Comparison of ENCODE assay signal across 14 cellular contexts in genomic region chr7:158126661-158127060, GRCh38.
DNase-seq lines count a peak whose midpoint lies in the region; ATAC-seq, FAIRE-seq and TF ChIP-seq lines count a peak whose summit lies in the region.
"Had no signal": no experiment of that assay in that cellular context is flagged by ENCODE, and none has a peak within 500 bp of the region (broad histone marks: within the 10 kb centered on the region; RNA-seq: fewer than 3 reads in every experiment).

No MANE protein-coding gene starts in this region.

- FAIRE-seq in kidney (lab: Jason Lieb, UNC), result no peak
- FAIRE-seq: A204.1, G401.6, GM12891 had no signal

- no peak for TF ChIP-seq POLR2A in heart left ventricle (IDR thresholded peaks at IDR 0.05)
- TF ChIP-seq POLR2A in spleen (IDR thresholded peaks at IDR 0.05), result no peak

- H3K36me3 ChIP-seq in left ventricle myocardium inferior, result no peaks in the 10 kb centered on the region
- H3K36me3 ChIP-seq in heart left ventricle, result no peaks in the 10 kb centered on the region
- H3K36me3 ChIP-seq in kidney (ENCODE audit: control insufficient read depth in 1 of 2, insufficient read depth in 2 of 2, low read length in 2 of 2), result no peaks in the 10 kb centered on the region
- H3K36me3 ChIP-seq in spleen, result no peaks in the 10 kb centered on the region

- H3K27me3 ChIP-seq in left ventricle myocardium inferior (ENCODE audit: low read depth) (no peaks in the 10 kb centered on the region), heart left ventricle (no peaks in the 10 kb centered on the region), spleen (replicated peaks in 1 of 7) (no peaks in the 10 kb centered on the region)

- intact Hi-C loops in left ventricle myocardium inferior (cut with micrococcal nuclease), result no loop called here
- intact Hi-C loops in heart left ventricle (cut with DNase I), result no loop called here
- intact Hi-C loops in kidney (cut with DNase I), result no loop called here
- intact Hi-C loops in spleen (cut with DNase I; ENCODE audit: low total_unique reads), result no loop called here

- H3K27ac ChIP-seq in left ventricle myocardium inferior (replicated peaks), result peak overlapping the region; percentile 30
- no peak overlapping the region for H3K27ac ChIP-seq in heart left ventricle
- no peak overlapping the region for H3K27ac ChIP-seq in kidney (ENCODE audit: low read depth in 2 of 2, low read length in 2 of 2)
- no peak overlapping the region for H3K27ac ChIP-seq in spleen

- TF ChIP-seq CTCF in left ventricle myocardium inferior (IDR thresholded peaks at IDR 0.05; ENCODE audit: borderline replicate concordance) (no peak), heart left ventricle (IDR thresholded peaks at IDR 0.05) (no peak), kidney (IDR thresholded peaks at IDR 0.05; ENCODE audit: borderline replicate concordance, extremely low read depth, insufficient read depth) (no peak), spleen (IDR thresholded peaks at IDR 0.05 in 8 of 11, conservative IDR thresholded peaks at IDR 0.05 in 3 of 11) (no peak)

- no peak overlapping the region for H3K9ac ChIP-seq in kidney (ENCODE audit: low read length in 2 of 2)

- 85 to 95% (median 89%) methylated on average over 8 to 15 of the region's 15 CpGs for WGBS in heart left ventricle, 4 donors
- 79 to 97% (median 94%) methylated on average over 10 to 15 of the region's 15 CpGs for WGBS in spleen, 5 donors

- H3K9me3 ChIP-seq in left ventricle myocardium inferior (replicated peaks), result peaks cover 6% of the 10 kb centered on the region
- peaks cover 0 to 13% (median 0%) of the 10 kb centered on the region in 12 donors for H3K9me3 ChIP-seq in heart left ventricle
- no peaks in the 10 kb centered on the region for H3K9me3 ChIP-seq in kidney (ENCODE audit: control insufficient read depth in 1 of 2, low read length in 2 of 2)
- H3K9me3 ChIP-seq in spleen, result peaks cover 0 to 70% (median 22%) of the 10 kb centered on the region in 8 donors

- ATAC-seq in heart left ventricle (no peak), HG03378 (IDR thresholded peaks at IDR 0.05; ENCODE audit: unreplicated experiment) (no peak)
- ATAC-seq: GM23338 had no signal

- no peak for DNase-seq in left ventricle myocardium inferior
- no peak for DNase-seq in heart left ventricle
- peak; percentile 36 for DNase-seq in kidney
- DNase-seq in spleen, result peak; percentile 60
- no peak for DNase-seq in NCI-H1092 (lab: John Stamatoyannopoulos, UW)
- DNase-seq in cerebellum (ENCODE audit: low spot score), result no peak
- DNase-seq: C1 segment of cervical spinal cord; CD4-positive, alpha-beta memory T cell; DMS79 had no signal

- H3K4me3 ChIP-seq in left ventricle myocardium inferior (peak overlapping the region; percentile 48), heart left ventricle (peak overlapping the region in 1 of 12 donors; percentile 33), kidney (ENCODE audit: low read length in 2 of 2) (no peak overlapping the region), spleen (peak overlapping the region in 1 of 8 donors; percentile 5)
- H3K4me3 ChIP-seq: GM23338 had no signal

- H3K4me1 ChIP-seq in left ventricle myocardium inferior, result no peaks in the 10 kb centered on the region
- no peaks in the 10 kb centered on the region for H3K4me1 ChIP-seq in heart left ventricle
- no peaks in the 10 kb centered on the region for H3K4me1 ChIP-seq in kidney (ENCODE audit: control insufficient read depth in 1 of 2, insufficient read depth in 1 of 2, low read depth in 1 of 2, low read length in 2 of 2)
- no peaks in the 10 kb centered on the region for H3K4me1 ChIP-seq in spleen

Comparison
In these comparisons a context has a peak if more than half of its experiments do, and no peak if none do; other contexts are left out.
1. DNase-seq: peak in kidney (single experiment) and spleen (single experiment); none in left ventricle myocardium inferior (single experiment), heart left ventricle (0 of 5), NCI-H1092 (single experiment) and cerebellum (single experiment).